In the genomic region with DNA sequence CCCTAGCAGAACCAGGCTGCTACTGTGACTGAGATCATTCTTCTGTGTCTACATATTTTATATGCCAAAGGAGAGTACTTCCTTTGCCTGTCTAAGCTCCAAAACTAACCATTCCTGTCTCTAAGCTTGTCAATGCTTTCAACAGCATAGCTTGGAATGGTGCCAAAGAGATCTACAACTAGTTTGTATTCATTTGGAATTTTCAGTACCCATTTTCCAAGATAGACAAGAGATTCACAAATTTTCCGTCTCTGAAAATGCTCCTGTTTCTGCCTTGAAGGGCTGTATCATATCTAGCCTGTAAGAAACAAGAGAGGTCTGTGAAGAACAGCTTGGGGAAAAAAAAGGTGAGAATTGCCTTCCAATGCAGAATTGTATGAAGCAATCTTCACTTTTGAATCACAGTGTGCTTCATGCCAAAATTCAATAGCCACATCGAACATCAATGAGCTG, we compare ENCODE assay signal across 16 cellular contexts.
DNase-seq lines count a peak whose midpoint lies in the region; ATAC-seq, FAIRE-seq and TF ChIP-seq lines count a peak whose summit lies in the region.
"Had no signal": no experiment of that assay in that cellular context is flagged by ENCODE, and none has a peak within 500 bp of the region (broad histone marks: within the 10 kb centered on the region; RNA-seq: fewer than 3 reads in every experiment).

No MANE protein-coding gene starts in this region.

- no peak overlapping the region for H2AFZ ChIP-seq in K562 (ENCODE audit: low read depth, low read length)

- in situ Hi-C loops in K562 (cut with MboI) (no loop called here), GM13977 (cut with MboI; ENCODE audit: low pct_unique_long_range_greater_than_20kb, low sequenced_read_pairs, unreplicated experiment) (no loop called here)

- H3K9me3 ChIP-seq in cardiac muscle cell (ENCODE audit: low read depth) (no peaks in the 10 kb centered on the region), right atrium auricular region (peaks cover 0 to 7% of the 10 kb centered on the region in 2 donors), K562 (replicated peaks; ENCODE audit: control insufficient read depth, insufficient read depth, low read depth, low read length) (no peaks in the 10 kb centered on the region), ascending aorta (peaks cover 8 to 9% of the 10 kb centered on the region in 2 donors)

- FAIRE-seq in K562 (lab: Jason Lieb, UNC), result no peak
- FAIRE-seq: D721Med had no signal

- intact Hi-C loops in K562 (cut with micrococcal nuclease), result no loop called here
- intact Hi-C loops in ascending aorta (cut with DNase I), result no loop called here

- H3K27ac ChIP-seq in cardiac muscle cell, result no peak overlapping the region
- peak overlapping the region in 1 of 2 donors; percentile 21 for H3K27ac ChIP-seq in right atrium auricular region
- H3K27ac ChIP-seq in K562 (ENCODE audit: extremely low read depth, low read depth, low read length), result no peak overlapping the region
- H3K27ac ChIP-seq in ascending aorta, result no peak overlapping the region
- H3K27ac ChIP-seq: esophagus squamous epithelium had no signal

- TF ChIP-seq RAD21 in K562 (CRISPR knock-in tag; conservative IDR thresholded peaks at IDR 0.05 in 1 of 2, IDR thresholded peaks at IDR 0.05 in 1 of 2), result no peak

- no peaks in the 10 kb centered on the region for H3K27me3 ChIP-seq in cardiac muscle cell
- H3K27me3 ChIP-seq in right atrium auricular region, result no peaks in the 10 kb centered on the region
- no peaks in the 10 kb centered on the region for H3K27me3 ChIP-seq in K562 (ENCODE audit: control insufficient read depth in 2 of 2, insufficient read depth in 2 of 2, low read length in 2 of 2)
- H3K27me3 ChIP-seq in ascending aorta, result no peaks in the 10 kb centered on the region
- H3K27me3 ChIP-seq: esophagus squamous epithelium had no signal

- no peaks in the 10 kb centered on the region for H3K9me1 ChIP-seq in K562 (ENCODE audit: control insufficient read depth, insufficient read depth, low read length)

- POLR2A ChIA-PET in K562 (lab: Yijun Ruan, JAX), result interaction anchor here (0.6 kb wide), 1 partner anchor 9 kb away, joined by 4 read pairs; no protein-coding TSS in a partner anchor

- no peak overlapping the region for H3K4me2 ChIP-seq in K562 (ENCODE audit: insufficient read depth, low read length)

- TF ChIP-seq CTCF in cardiac muscle cell (IDR thresholded peaks at IDR 0.05; ENCODE audit: low read depth, low read length), result no peak
- TF ChIP-seq CTCF in right atrium auricular region (IDR thresholded peaks at IDR 0.05), result no peak
- TF ChIP-seq CTCF in K562 (IDR thresholded peaks at IDR 0.05 in 2 of 3, conservative IDR thresholded peaks at IDR 0.05 in 1 of 3; ENCODE audit: insufficient read depth in 2 of 3, low read depth in 1 of 3, low read length in 3 of 3), result no peak
- no peak for TF ChIP-seq CTCF in ascending aorta (IDR thresholded peaks at IDR 0.05)
- no peak for TF ChIP-seq CTCF in GM13977 (IDR thresholded peaks at IDR 0.05; ENCODE audit: extremely low read depth, insufficient read depth, missing control alignments)

- H3K4me1 ChIP-seq in cardiac muscle cell (ENCODE audit: low read depth) (no peaks in the 10 kb centered on the region), right atrium auricular region (peaks cover 0 to 16% of the 10 kb centered on the region in 2 donors), K562 (replicated peaks in 1 of 2; ENCODE audit: control insufficient read depth in 2 of 2, insufficient read depth in 2 of 2, low read length in 2 of 2) (no peaks in the 10 kb centered on the region), ascending aorta (no peaks in the 10 kb centered on the region)

- no peak for TF ChIP-seq EP300 in K562 (IDR thresholded peaks at IDR 0.05; ENCODE audit: low read length)

- no TSS peak for BruUV-seq in K562 (replicated peaks; lab: Mats Ljungman, UMichigan)

- H3K4me3 ChIP-seq in cardiac muscle cell, result no peak overlapping the region
- no peak overlapping the region for H3K4me3 ChIP-seq in right atrium auricular region
- no peak overlapping the region for H3K4me3 ChIP-seq in K562
- H3K4me3 ChIP-seq in ascending aorta, result no peak overlapping the region
- H3K4me3 ChIP-seq: esophagus squamous epithelium had no signal

- WGBS in K562 (ENCODE audit: insufficient coverage, low coverage, missing lambda C conversion rate), result 0% methylated on average over 2 of the region's 2 CpGs

- peak; percentile 23 to 41 for DNase-seq in cardiac muscle cell (ENCODE audit: low read depth in 1 of 2, low spot score in 1 of 2)
- DNase-seq in right atrium auricular region (ENCODE audit: low spot score), result no peak
- DNase-seq in K562 (ENCODE audit: extremely low read depth in 1 of 4, low spot score in 3 of 4), result no peak
- peak; percentile 68 for DNase-seq in glomerular visceral epithelial cell (ENCODE audit: extremely low spot score)
- no peak for DNase-seq in DMS114 treated with DMSO at 0.1 percent for 48 hours (lab: John Stamatoyannopoulos, UW; ENCODE audit: unreplicated experiment)
- no peak for DNase-seq in ascending aorta (ENCODE audit: low spot score in 2 of 2)
- DNase-seq in GM13977 (ENCODE audit: low spot score), result no peak
- DNase-seq: activated CD8-positive, alpha-beta memory T cell treated with anti-CD3 and anti-CD28 coated beads, Interleukin-2, amount 50 U/mL, for 48 hours; activated naive CD4-positive, alpha-beta T cell treated with anti-CD3 and anti-CD28 coated beads, Interleukin-2, amount 50 U/mL, for 16 hours; cerebellar nuclear complex; esophagus squamous epithelium; midbrain; NCI-H2171; OCI-M1 had no signal

- no peak overlapping the region for H3K9ac ChIP-seq in K562 (ENCODE audit: insufficient read depth in 1 of 2, low read depth in 2 of 2, low read length in 2 of 2)

- H4K20me1 ChIP-seq in K562 (replicated peaks; ENCODE audit: control insufficient read depth, insufficient read depth, low read length), result no peaks in the 10 kb centered on the region

- CTCF ChIA-PET in K562 (lab: Yijun Ruan, JAX; ENCODE audit: low intra/inter-chr PET ratio), result no interaction called here

- H3K36me3 ChIP-seq in cardiac muscle cell (no peaks in the 10 kb centered on the region), right atrium auricular region (no peaks in the 10 kb centered on the region), K562 (ENCODE audit: control insufficient read depth, insufficient read depth, low read length) (no peaks in the 10 kb centered on the region), ascending aorta (no peaks in the 10 kb centered on the region)
- H3K36me3 ChIP-seq: esophagus squamous epithelium had no signal

- H3K79me2 ChIP-seq in K562 (ENCODE audit: control insufficient read depth, insufficient read depth, low read length), result no peaks in the 10 kb centered on the region

- no peak for TF ChIP-seq POLR2A in K562 (conservative IDR thresholded peaks at IDR 0.05)

- ATAC-seq in K562, result no peak
- no peak for ATAC-seq in HG03175 (IDR thresholded peaks at IDR 0.05; ENCODE audit: unreplicated experiment)

TF ChIP-seq in K562, 482 proteins besides CTCF, POLR2A, EP300 and RAD21:
- no peak for TF ChIP-seq CTCFL (IDR thresholded peaks at IDR 0.05; ENCODE audit: borderline replicate concordance, insufficient read depth, low read depth, low read length, poor library complexity, severe bottlenecking)
- no peak for TF ChIP-seq XRCC4 (IDR thresholded peaks at IDR 0.05; ENCODE audit: extremely low read depth, insufficient read depth, insufficient read length)
- no peak for TF ChIP-seq MTF1 (CRISPR knock-in tag; IDR thresholded peaks at IDR 0.05; ENCODE audit: borderline replicate concordance)
- TF ChIP-seq NFIC (IDR thresholded peaks at IDR 0.05), result peak; percentile 49
TF ChIP-seq in K562: peak in this region for 1.

Comparison
In these comparisons a context has a peak if more than half of its experiments do, and no peak if none do; other contexts are left out.
1. DNase-seq: peak in cardiac muscle cell (2 of 2) and glomerular visceral epithelial cell (single experiment); none in right atrium auricular region (single experiment), K562 (0 of 4), DMS114 treated with DMSO at 0.1 percent for 48 hours (single experiment), ascending aorta (0 of 2) and GM13977 (single experiment).